14 cellular contexts compared by ENCODE assay signal in genomic region chr17:79792371-79792871, GRCh38. TPM values are rescaled to one million over a fixed set of nuclear protein-coding genes. Genes with fewer than 3 reads are reported as not detected.
DNase-seq lines count a peak whose midpoint lies in the region; ATAC-seq, FAIRE-seq and TF ChIP-seq lines count a peak whose summit lies in the region.
"Had no signal": no experiment of that assay in that cellular context is flagged by ENCODE, and none has a peak within 500 bp of the region (broad histone marks: within the 10 kb centered on the region; RNA-seq: fewer than 3 reads in every experiment).

No MANE protein-coding gene starts in this region.

- no peak overlapping the region for H2AFZ ChIP-seq in GM23338

- peak overlapping the region; percentile 56 for H3K4me3 ChIP-seq in A549
- no peak overlapping the region for H3K4me3 ChIP-seq in GM23338
- H3K4me3 ChIP-seq in choroid plexus epithelial cell (ENCODE audit: low read depth, low read length): peak overlapping the region; percentile 57
- no peak overlapping the region for H3K4me3 ChIP-seq in aorta (ENCODE audit: low read length in 2 of 2)

- H3K79me2 ChIP-seq in GM23338 (replicated peaks; ENCODE audit: insufficient read depth): no peaks in the 10 kb centered on the region

- H3K27me3 Mint-ChIP-seq in GM23338 (ENCODE audit: insufficient read depth, low read depth, poor library complexity): peaks cover 95% of the 10 kb centered on the region
- H3K27me3 Mint-ChIP-seq in mesothelial cell of epicardium (ENCODE audit: low read depth): peaks cover 50% of the 10 kb centered on the region

- CTCF ChIA-PET in A549 (lab: Yijun Ruan, JAX): interaction anchor here (1.0 to 39.8 kb wide), 7 partner anchors 28 to 309 kb away, joined by 4 to 1281 read pairs (median 9); partner anchors contain the start of genes CBX4 and GAA

- peaks cover 36% of the 10 kb centered on the region for H3F3A ChIP-seq in GM23338 (replicated peaks; ENCODE audit: low read depth)

- H4K20me1 ChIP-seq in GM23338 (replicated peaks; ENCODE audit: insufficient read depth): peaks cover 10% of the 10 kb centered on the region

- no peak; a peak in 1 of 5 replicates for TF ChIP-seq RAD21 in A549 (conservative IDR thresholded peaks at IDR 0.05 in 1 of 2, IDR thresholded peaks at IDR 0.05 in 1 of 2)

- WGBS in A549 (ENCODE audit: missing lambda C conversion rate): 35% methylated on average over 20 of the region's 20 CpGs
- 5 to 11% methylated on average over 20 of the region's 20 CpGs for WGBS in aorta, 2 donors

- H3K9me3 ChIP-seq in A549 (no peaks in the 10 kb centered on the region), aorta (ENCODE audit: control insufficient read depth, low read length) (no peaks in the 10 kb centered on the region)
- H3K9me3 ChIP-seq: adrenal gland had no signal

- H3K9me2 ChIP-seq in GM23338 (ENCODE audit: insufficient read depth): no peaks in the 10 kb centered on the region

- peaks cover 36% of the 10 kb centered on the region for H3K4me1 ChIP-seq in A549
- H3K4me1 ChIP-seq in GM23338 (ENCODE audit: insufficient read depth): peaks cover 37% of the 10 kb centered on the region
- no peaks in the 10 kb centered on the region for H3K4me1 ChIP-seq in aorta (ENCODE audit: control insufficient read depth in 1 of 2, insufficient read depth in 2 of 2, low read length in 2 of 2)

- ATAC-seq in A549: no peak
- ATAC-seq in GM23338: no peak
- no peak for ATAC-seq in aorta (ENCODE audit: low FRiP score)

- peaks cover 94% of the 10 kb centered on the region for H3K27me3 ChIP-seq in GM23338 (ENCODE audit: insufficient read depth)
- no peaks in the 10 kb centered on the region for H3K27me3 ChIP-seq in aorta (ENCODE audit: control insufficient read depth in 1 of 2, insufficient read depth in 2 of 2, low read length in 1 of 2)

- DNase-seq in A549 (ENCODE audit: low read depth in 1 of 2, low spot score in 1 of 2) (peak in 1 of 2 experiments; percentile 55), GM23338 (ENCODE audit: low spot score) (peak; percentile 54), choroid plexus epithelial cell (ENCODE audit: low read depth) (no peak), mesothelial cell of epicardium (ENCODE audit: low spot score in 2 of 2, unreplicated experiment in 2 of 2) (no peak), epidermal melanocyte (ENCODE audit: insufficient read length, low spot score) (no peak), aorta (no peak), SW 1271 (lab: John Stamatoyannopoulos, UW) (no peak)
- no peak for DNase-seq in stimulated activated naive CD4-positive, alpha-beta T cell treated with Interleukin-2 at 50 U/mL for 16 hours (lab: John Stamatoyannopoulos, UW)
- DNase-seq: activated CD8-positive, alpha-beta memory T cell treated with anti-CD3 and anti-CD28 coated beads, Interleukin-2, amount 50 U/mL, for 48 hours; effector CD4-positive, alpha-beta T cell; NCI-H524 had no signal

- H3K4me3 Mint-ChIP-seq in GM23338 (peak overlapping the region; percentile 47), mesothelial cell of epicardium (peak overlapping the region; percentile 63)
- H3K4me3 Mint-ChIP-seq: stimulated activated naive CD8-positive, alpha-beta T cell treated with anti-CD3 and anti-CD28 coated beads, Interleukin-15, Interleukin-2, amounts not matched to agents 100 ng/mL and 50 ng/mL, for 24 hours had no signal

- no peak for FAIRE-seq in A549 (lab: Jason Lieb, UNC)

- H3K36me3 ChIP-seq in GM23338 (ENCODE audit: insufficient read depth) (no peaks in the 10 kb centered on the region), aorta (ENCODE audit: control insufficient read depth in 1 of 2, insufficient read depth in 2 of 2, low read length in 1 of 2) (no peaks in the 10 kb centered on the region)
- H3K36me3 ChIP-seq: adrenal gland had no signal

- no peak for TF ChIP-seq EP300 in A549 (IDR thresholded peaks at IDR 0.05)

- intact Hi-C loops in aorta (cut with DNase I): loop anchor here in 1 of 2 donors (5.0 kb wide), 1 partner anchor 200 kb away; no protein-coding TSS in a partner anchor

- H3K27ac ChIP-seq in A549 (peak overlapping the region; percentile 82 to 97), GM23338 (ENCODE audit: low read depth) (no peak overlapping the region), aorta (ENCODE audit: low read depth in 1 of 2, low read length in 2 of 2) (no peak overlapping the region)
- H3K27ac ChIP-seq: adrenal gland, C4-2B had no signal

- no peak overlapping the region for H3K27ac Mint-ChIP-seq in GM23338
- H3K27ac Mint-ChIP-seq in mesothelial cell of epicardium: no peak overlapping the region
- H3K27ac Mint-ChIP-seq: stimulated activated naive CD8-positive, alpha-beta T cell treated with anti-CD3 and anti-CD28 coated beads, Interleukin-15, Interleukin-2, amounts not matched to agents 100 ng/mL and 50 ng/mL, for 24 hours had no signal

- TF ChIP-seq POLR2A in A549 (IDR thresholded peaks at IDR 0.05; ENCODE audit: low read length): no peak

- no peak for TF ChIP-seq CTCF in A549 (IDR thresholded peaks at IDR 0.05)
- no peak for TF ChIP-seq CTCF in GM23338 (conservative IDR thresholded peaks at IDR 0.05; ENCODE audit: low read depth in 2 of 2)
- no peak for TF ChIP-seq CTCF in choroid plexus epithelial cell (conservative IDR thresholded peaks at IDR 0.05; ENCODE audit: low read depth, low read length)
- no peak for TF ChIP-seq CTCF in mesothelial cell of epicardium (IDR thresholded peaks at IDR 0.05; ENCODE audit: unreplicated experiment)

- POLR2A ChIA-PET in A549 (lab: Yijun Ruan, JAX): interaction anchor here (0.5 kb wide), 1 partner anchor 178 kb away, joined by 3 read pairs; no protein-coding TSS in a partner anchor

- peaks cover 45% of the 10 kb centered on the region for H3K4me1 Mint-ChIP-seq in GM23338
- H3K4me1 Mint-ChIP-seq in mesothelial cell of epicardium: peaks cover 39% of the 10 kb centered on the region

- H3K36me3 Mint-ChIP-seq in GM23338 (ENCODE audit: low read depth) (no peaks in the 10 kb centered on the region; the same call in 2 of the 3 replicates), mesothelial cell of epicardium (no peaks in the 10 kb centered on the region)

- H3K9me3 Mint-ChIP-seq in GM23338: no peaks in the 10 kb centered on the region
- H3K9me3 Mint-ChIP-seq in mesothelial cell of epicardium: no peaks in the 10 kb centered on the region
- H3K9me3 Mint-ChIP-seq: stimulated activated naive CD8-positive, alpha-beta T cell treated with anti-CD3 and anti-CD28 coated beads, Interleukin-15, Interleukin-2, amounts not matched to agents 100 ng/mL and 50 ng/mL, for 24 hours had no signal

- H3K4me2 ChIP-seq in A549 (peak overlapping the region; percentile 88), GM23338 (no peak overlapping the region)

TF ChIP-seq in A549, 52 proteins besides CTCF, POLR2A, EP300 and RAD21 (continues in another document):
- TF ChIP-seq MYC (IDR thresholded peaks at IDR 0.05; ENCODE audit: borderline replicate concordance, low read length) (0 out of 2 replicates have a peak, but pooled peaks have one; percentile 10), MAX (IDR thresholded peaks at IDR 0.05) (no peak)

TF ChIP-seq in GM23338, 12 proteins besides CTCF, POLR2A, EP300 and RAD21:
- no peak for TF ChIP-seq ETS1 (IDR thresholded peaks at IDR 0.05)
- peak; percentile 96 for TF ChIP-seq EZH2 (IDR thresholded peaks at IDR 0.05; ENCODE audit: low read depth, unreplicated experiment)

RNA-seq across cellular contexts. Expression of gene CBX8, which starts 4.5 kb away (rescaled TPM):
- polyA plus RNA-seq in A549 (2011; rRNA removed): 1.5 and 2.8 TPM in 2 replicates
- 3.5 and 3.8 TPM in 2 replicates for polyA plus RNA-seq in A549 (2012; cell fraction: cytosol; rRNA removed)
- 4.8 and 7.2 TPM in 2 replicates for polyA plus RNA-seq in A549 (2012; cell fraction: nucleus; rRNA removed)
- 11.0 to 13.1 TPM (median 11.9 TPM) in 3 replicates for polyA plus RNA-seq in A549 (2017; fragmentation: RNase III; extraction: RNeasy Plus Mini Kit Qiagen cat#74134 plus additional on column Dnase treatment)
- 2.5 and 2.8 TPM in 2 replicates for polyA minus RNA-seq in A549 (2011; rRNA and poly(A)+ RNA removed)
- total RNA-seq in GM23338 (2014; rRNA removed; shearing (Covaris generic)): 0.16 and 1.0 TPM in 2 replicates
- 1.1 and 1.3 TPM in 2 replicates for polyA plus RNA-seq in GM23338 (2016; fragmentation: Nextera tagmentation; extraction: Ambion mirVana)
- total RNA-seq in mesothelial cell of epicardium: 15.5 to 18.6 TPM (median 16.3 TPM) in 3 replicates
- 1 to 10 TPM; 5.3 to 6.2 TPM for total RNA-seq in aorta
- polyA plus RNA-seq in aorta: 1 to 10 TPM; 1.4 to 2.4 TPM

RNA-seq across cellular contexts. Expression of gene CBX2, which starts 14.5 kb away (rescaled TPM):
- 7.4 and 8.2 TPM in 2 replicates for polyA plus RNA-seq in A549 (2011; rRNA removed)
- 14.4 and 18.3 TPM in 2 replicates for polyA plus RNA-seq in A549 (2012; cell fraction: cytosol; rRNA removed)
- polyA plus RNA-seq in A549 (2012; cell fraction: nucleus; rRNA removed): 29.6 and 34.9 TPM in 2 replicates
- polyA plus RNA-seq in A549 (2017; fragmentation: RNase III; extraction: RNeasy Plus Mini Kit Qiagen cat#74134 plus additional on column Dnase treatment): 13.6 to 16.4 TPM (median 14.9 TPM) in 3 replicates
- 11.6 and 13.7 TPM in 2 replicates for polyA minus RNA-seq in A549 (2011; rRNA and poly(A)+ RNA removed)
- total RNA-seq in GM23338 (2014; rRNA removed; shearing (Covaris generic)): 91.1 and 114 TPM in 2 replicates
- polyA plus RNA-seq in GM23338 (2016; fragmentation: Nextera tagmentation; extraction: Ambion mirVana): 26.6 and 29.2 TPM in 2 replicates
- 47.1 to 49.7 TPM (median 48.6 TPM) in 3 replicates for total RNA-seq in mesothelial cell of epicardium
- 1 to 10 TPM; 1.2 to 4.5 TPM for total RNA-seq in aorta
- not detected for polyA plus RNA-seq in aorta

RNA-seq across cellular contexts. Expression of gene CBX4, which starts 46.8 kb away (rescaled TPM):
- polyA plus RNA-seq in A549 (2011; rRNA removed) (21.9 and 34.1 TPM in 2 replicates), A549 (2017; fragmentation: RNase III; extraction: RNeasy Plus Mini Kit Qiagen cat#74134 plus additional on column Dnase treatment) (25.9 to 31.9 TPM (median 31.0 TPM) in 3 replicates), GM23338 (2016; fragmentation: Nextera tagmentation; extraction: Ambion mirVana) (1.4 TPM in 2 replicates), aorta (1 to 10 TPM; 2.5 to 8.0 TPM)
- polyA plus RNA-seq in A549 (2012; cell fraction: cytosol; rRNA removed): 31.9 and 46.3 TPM in 2 replicates
- polyA plus RNA-seq in A549 (2012; cell fraction: nucleus; rRNA removed): 48.9 and 61.8 TPM in 2 replicates
- 20.6 and 27.0 TPM in 2 replicates for polyA minus RNA-seq in A549 (2011; rRNA and poly(A)+ RNA removed)
- total RNA-seq in GM23338 (2014; rRNA removed; shearing (Covaris generic)): 4.6 and 5.7 TPM in 2 replicates
- total RNA-seq in mesothelial cell of epicardium (30.8 to 35.0 TPM (median 32.1 TPM) in 3 replicates), aorta (10 to 100 TPM; 10.7 to 13.4 TPM)

Comparison
In these comparisons a context has a peak if more than half of its experiments do, and no peak if none do; other contexts are left out.
1. H3K27ac ChIP-seq: peak in A549 (2 of 2); none in GM23338 (single experiment) and aorta (0 of 2).
2. H3K4me3 ChIP-seq: peak in A549 (single experiment) and choroid plexus epithelial cell (single experiment); none in GM23338 (single experiment) and aorta (0 of 2).